17 cellular contexts compared by ENCODE assay signal in genomic region chr9:89720721-89721660, GRCh38.
DNase-seq lines count a peak whose midpoint lies in the region; FAIRE-seq and TF ChIP-seq lines count a peak whose summit lies in the region.
"Had no signal": no experiment of that assay in that cellular context is flagged by ENCODE, and none has a peak within 500 bp of the region (broad histone marks: within the 10 kb centered on the region; RNA-seq: fewer than 3 reads in every experiment).

No MANE protein-coding gene starts in this region.

- intact Hi-C loops in adrenal gland (cut with DNase I): no loop called here

- TF ChIP-seq CTCF in chondrocyte (IDR thresholded peaks at IDR 0.05) (no peak), adrenal gland (IDR thresholded peaks at IDR 0.05) (no peak)

- H3K27me3 ChIP-seq in SJCRH30 (no peaks in the 10 kb centered on the region), MG63 (no peaks in the 10 kb centered on the region), adrenal gland (no peaks in the 10 kb centered on the region)
- H3K27me3 ChIP-seq: foreskin keratinocyte, ovary had no signal

- H3K4me1 ChIP-seq in SJCRH30 (peaks cover 15% of the 10 kb centered on the region), adrenal gland (replicated peaks in 1 of 2) (no peaks in the 10 kb centered on the region)
- H3K4me1 ChIP-seq: foreskin keratinocyte, suprapubic skin had no signal

- no peak overlapping the region for H3K4me3 Mint-ChIP-seq in chondrocyte (ENCODE audit: unreplicated experiment)
- H3K4me3 Mint-ChIP-seq: activated naive CD8-positive, alpha-beta T cell; mesothelial cell of epicardium had no signal

- H3K36me3 Mint-ChIP-seq in chondrocyte (ENCODE audit: low read depth): no peaks in the 10 kb centered on the region
- H3K36me3 Mint-ChIP-seq: activated naive CD8-positive, alpha-beta T cell; mesothelial cell of epicardium had no signal

- DNase-seq in CD1c-positive myeloid dendritic cell (ENCODE audit: extremely low spot score) (peak; percentile 13), GM12891 (ENCODE audit: insufficient read length, low spot score) (no peak), SJCRH30 (peak; percentile 60 to 68), myocyte (ENCODE audit: low read depth) (peak; percentile 14), MG63 (no peak), chondrocyte (ENCODE audit: low spot score) (no peak), GM19238 (ENCODE audit: insufficient read length, low spot score) (no peak), adrenal gland (no peak)
- DNase-seq: central memory CD4-positive, alpha-beta T cell; EL; foreskin keratinocyte; ovary; RPMI8226; T-helper 1 cell had no signal

- H3K9me3 Mint-ChIP-seq in chondrocyte (ENCODE audit: low read depth): peaks cover 4% of the 10 kb centered on the region
- H3K9me3 Mint-ChIP-seq: mesothelial cell of epicardium had no signal

- H3K36me3 ChIP-seq in SJCRH30 (no peaks in the 10 kb centered on the region), MG63 (no peaks in the 10 kb centered on the region), adrenal gland (replicated peaks in 1 of 2) (no peaks in the 10 kb centered on the region)
- H3K36me3 ChIP-seq: ovary, suprapubic skin had no signal

- no peaks in the 10 kb centered on the region for H3K4me1 Mint-ChIP-seq in chondrocyte (ENCODE audit: low read depth)

- no peak overlapping the region for H3K27ac Mint-ChIP-seq in chondrocyte (ENCODE audit: unreplicated experiment)
- H3K27ac Mint-ChIP-seq: activated naive CD8-positive, alpha-beta T cell; mesothelial cell of epicardium had no signal

- WGBS in adrenal gland, 4 donors: 71 to 83% (median 76%) methylated on average over 7 to 8 of the region's 8 CpGs

- FAIRE-seq in GM12891 (lab: Jason Lieb, UNC): peak; percentile 20

- H3K27me3 Mint-ChIP-seq in chondrocyte (ENCODE audit: low read depth): peaks cover 1% of the 10 kb centered on the region
- H3K27me3 Mint-ChIP-seq: activated naive CD8-positive, alpha-beta T cell had no signal

- peak overlapping the region; percentile 11; the same call in 1 of the 2 replicates for H3K27ac ChIP-seq in SJCRH30
- no peak overlapping the region for H3K27ac ChIP-seq in adrenal gland
- H3K27ac ChIP-seq: foreskin keratinocyte, ovary, suprapubic skin had no signal

- H3K4me3 ChIP-seq in SJCRH30 (no peak overlapping the region), MG63 (no peak overlapping the region), adrenal gland (no peak overlapping the region)
- H3K4me3 ChIP-seq: ovary, suprapubic skin had no signal

- H3K9me3 ChIP-seq in SJCRH30 (replicated peaks): no peaks in the 10 kb centered on the region
- H3K9me3 ChIP-seq in MG63: no peaks in the 10 kb centered on the region
- no peaks in the 10 kb centered on the region for H3K9me3 ChIP-seq in adrenal gland (replicated peaks in 1 of 3)
- H3K9me3 ChIP-seq: ovary, suprapubic skin had no signal

- TF ChIP-seq POLR2A in GM12891 (IDR thresholded peaks at IDR 0.05; ENCODE audit: low read depth, low read length) (no peak), adrenal gland (IDR thresholded peaks at IDR 0.05) (no peak)

TF ChIP-seq in GM12891, 5 proteins besides CTCF, POLR2A, EP300 and RAD21:
- TF ChIP-seq TAF1 (IDR thresholded peaks at IDR 0.05; ENCODE audit: low read depth, low read length) (no peak), SPI1 (IDR thresholded peaks at IDR 0.05; ENCODE audit: low read depth, low read length) (no peak), POLR2AphosphoS5 (IDR thresholded peaks at IDR 0.05; ENCODE audit: low read depth, low read length) (no peak), PAX5 (IDR thresholded peaks at IDR 0.05; ENCODE audit: insufficient read depth, low read length, severe bottlenecking) (no peak), POU2F2 (IDR thresholded peaks at IDR 0.05; ENCODE audit: low read depth, low read length) (no peak)
TF ChIP-seq in GM12891: peak in this region for 0.

Comparison
In these comparisons a context has a peak if more than half of its experiments do, and no peak if none do; other contexts are left out.
1. DNase-seq: peak in CD1c-positive myeloid dendritic cell (single experiment), SJCRH30 (2 of 2) and myocyte (single experiment); none in GM12891 (single experiment), MG63 (single experiment), chondrocyte (single experiment), GM19238 (single experiment) and adrenal gland (0 of 7).